ENCODE assay signal across 24 cellular contexts in the genomic region with DNA sequence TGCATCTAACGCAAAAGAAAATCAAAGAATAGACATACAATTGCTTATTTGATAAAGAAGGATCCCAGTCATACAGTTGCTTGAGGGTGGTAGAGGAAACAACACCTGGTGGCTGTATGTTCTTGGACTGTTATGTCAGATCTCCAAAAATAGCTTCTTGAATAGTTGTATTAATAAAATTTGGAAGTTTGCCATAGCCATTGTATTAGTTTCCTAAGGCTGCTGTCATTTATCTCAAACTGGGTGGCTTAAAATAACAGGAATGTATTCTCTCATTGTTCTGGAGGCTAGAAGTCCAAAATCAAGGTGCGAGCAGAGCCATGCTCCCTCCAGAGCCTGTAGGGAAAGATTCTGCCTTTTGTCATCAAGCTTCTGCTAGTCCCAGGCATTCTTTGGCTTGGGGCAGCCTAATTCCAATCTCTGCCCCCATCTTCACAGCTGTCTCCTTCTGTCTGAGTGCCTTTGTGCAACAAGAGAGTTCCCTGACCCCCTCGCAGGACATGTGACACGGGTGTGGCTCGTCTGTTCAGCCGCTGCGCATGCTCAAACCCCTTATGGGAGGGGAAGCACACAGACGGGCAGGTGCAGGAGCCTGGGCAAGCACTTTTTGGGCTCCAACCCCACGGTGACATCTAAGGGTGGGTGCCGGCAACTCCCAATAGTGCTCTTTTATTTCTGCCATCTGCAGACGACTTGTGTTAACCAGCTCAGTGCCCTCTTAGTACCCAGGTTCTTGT. TPM values are rescaled to one million over a fixed set of nuclear protein-coding genes. Genes with fewer than 3 reads are reported as not detected.
"Had no signal": no experiment of that assay in that cellular context is flagged by ENCODE, and none has a peak within 500 bp of the region (broad histone marks: within the 10 kb centered on the region; RNA-seq: fewer than 3 reads in every experiment).

No MANE protein-coding gene starts in this region.

- H3K4me1 ChIP-seq: foreskin keratinocyte, lower lobe of right lung, psoas muscle had no signal

- H3K4me1 Mint-ChIP-seq: endodermal cell; naive thymus-derived CD4-positive, alpha-beta T cell; nephron progenitor cell had no signal

- H3K9me3 ChIP-seq: lower lobe of right lung, neutrophil, psoas muscle had no signal

- H3K27me3 ChIP-seq: neutrophil had no signal

- H3K4me3 ChIP-seq: coronary artery, lower lobe of right lung, psoas muscle had no signal

- ATAC-seq: foreskin keratinocyte; left lobe of liver; lower lobe of right lung; naive thymus-derived CD4-positive, alpha-beta T cell; psoas muscle; sciatic nerve had no signal

- DNase-seq: effector CD4-positive, alpha-beta T cell; endodermal cell; erythroblast; foreskin keratinocyte; head of caudate nucleus; hypothalamus; kidney glomerular epithelial cell; lower lobe of right lung; mesenchymal stem cell; midbrain; naive thymus-derived CD4-positive, alpha-beta T cell; nephron progenitor cell; psoas muscle; retina; small intestine; stimulated activated CD4-positive, alpha-beta T cell treated with anti-CD3 and anti-CD28 coated beads, Interleukin-2, amount 100 ng/mL, for 48 hours; stimulated activated naive CD4-positive, alpha-beta T cell treated with Interleukin-2 at 50 U/mL for 16 hours; trophoblast cell had no signal

- H3K4me3 Mint-ChIP-seq: endodermal cell; naive thymus-derived CD4-positive, alpha-beta T cell; nephron progenitor cell had no signal

- H3K36me3 ChIP-seq: lower lobe of right lung, neutrophil had no signal

- H3K9me3 Mint-ChIP-seq: endodermal cell had no signal

- H3K27ac ChIP-seq: coronary artery, foreskin keratinocyte, lower lobe of right lung, neutrophil, psoas muscle had no signal

- H3K36me3 Mint-ChIP-seq: naive thymus-derived CD4-positive, alpha-beta T cell had no signal

- H3K27ac Mint-ChIP-seq: endodermal cell; naive thymus-derived CD4-positive, alpha-beta T cell; nephron progenitor cell had no signal

RNA-seq across cellular contexts. Expression of a gene that starts 21.7 kb away (rescaled TPM):
- total RNA-seq: endodermal cell, endothelial cell of umbilical vein, foreskin keratinocyte, lower lobe of right lung, osteoblast, psoas muscle had no signal
- polyA plus RNA-seq: endothelial cell of umbilical vein; foreskin keratinocyte; naive thymus-derived CD4-positive, alpha-beta T cell had no signal
